1 cellular context compared by ENCODE assay signal in the genomic region with DNA sequence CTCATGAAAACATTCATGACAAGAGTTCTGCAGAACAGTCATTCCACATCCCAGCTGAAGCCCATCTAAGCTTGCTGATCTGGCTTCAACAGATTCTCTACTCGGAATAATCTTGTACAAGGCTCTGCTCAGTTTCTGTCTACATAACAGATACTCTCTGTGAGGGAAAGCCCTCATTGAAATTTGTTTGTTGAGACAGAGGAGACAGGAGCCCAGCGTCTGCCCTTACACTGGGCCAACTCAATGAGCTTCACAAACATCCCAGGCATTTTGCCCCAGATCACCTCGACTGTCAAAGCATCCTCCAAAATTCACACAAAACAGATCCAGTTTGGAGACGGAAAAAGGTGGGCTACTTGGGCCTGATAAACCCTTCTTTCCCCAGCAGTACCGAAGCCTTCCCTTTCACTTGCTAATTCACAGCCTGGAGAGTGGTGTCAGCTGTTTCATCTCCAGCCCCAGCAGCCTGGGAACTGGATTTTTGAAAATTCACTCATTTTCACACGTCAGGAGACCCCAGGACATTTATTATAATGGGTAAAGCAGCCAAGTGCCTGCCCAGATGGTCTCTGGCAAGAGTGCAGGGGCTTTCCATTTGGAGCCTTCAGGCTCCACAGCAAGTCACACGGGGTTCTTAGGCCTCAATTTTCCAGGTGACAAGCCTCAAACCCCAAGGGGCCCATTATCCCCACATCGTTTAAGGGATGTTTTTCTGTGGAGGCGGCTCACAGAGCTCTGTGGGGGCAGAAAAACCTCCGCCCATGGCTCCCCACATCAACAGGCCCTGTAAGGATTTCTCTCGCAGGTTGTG.
TF ChIP-seq lines count a peak whose summit lies in the region.

No MANE protein-coding gene starts in this region.

TF ChIP-seq in GM12878, 131 proteins besides CTCF, POLR2A, EP300 and RAD21:
- peak; percentile 24 to 35; a peak in 1 of 4 replicates for TF ChIP-seq BHLHE40 (IDR thresholded peaks at IDR 0.05; ENCODE audit: borderline replicate concordance in 1 of 2, low read depth in 2 of 2, low read length in 1 of 2)
- no peak for TF ChIP-seq ESRRA (IDR thresholded peaks at IDR 0.05; ENCODE audit: low read length)
- peak; percentile 76 for TF ChIP-seq MTA2 (IDR thresholded peaks at IDR 0.05; ENCODE audit: low read depth)
- TF ChIP-seq, protein P1, sequence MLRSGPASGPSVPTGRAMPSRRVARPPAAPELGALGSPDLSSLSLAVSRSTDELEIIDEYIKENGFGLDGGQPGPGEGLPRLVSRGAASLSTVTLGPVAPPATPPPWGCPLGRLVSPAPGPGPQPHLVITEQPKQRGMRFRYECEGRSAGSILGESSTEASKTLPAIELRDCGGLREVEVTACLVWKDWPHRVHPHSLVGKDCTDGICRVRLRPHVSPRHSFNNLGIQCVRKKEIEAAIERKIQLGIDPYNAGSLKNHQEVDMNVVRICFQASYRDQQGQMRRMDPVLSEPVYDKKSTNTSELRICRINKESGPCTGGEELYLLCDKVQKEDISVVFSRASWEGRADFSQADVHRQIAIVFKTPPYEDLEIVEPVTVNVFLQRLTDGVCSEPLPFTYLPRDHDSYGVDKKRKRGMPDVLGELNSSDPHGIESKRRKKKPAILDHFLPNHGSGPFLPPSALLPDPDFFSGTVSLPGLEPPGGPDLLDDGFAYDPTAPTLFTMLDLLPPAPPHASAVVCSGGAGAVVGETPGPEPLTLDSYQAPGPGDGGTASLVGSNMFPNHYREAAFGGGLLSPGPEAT (IDR thresholded peaks at IDR 0.05; ENCODE audit: low read depth): peak; percentile 90
- TF ChIP-seq SRF (IDR thresholded peaks at IDR 0.05; ENCODE audit: low read depth in 2 of 2, low read length in 2 of 2): no peak
- no peak for TF ChIP-seq TAF1 (IDR thresholded peaks at IDR 0.05; ENCODE audit: borderline replicate concordance, low read depth, low read length)
- TF ChIP-seq, protein P2, sequence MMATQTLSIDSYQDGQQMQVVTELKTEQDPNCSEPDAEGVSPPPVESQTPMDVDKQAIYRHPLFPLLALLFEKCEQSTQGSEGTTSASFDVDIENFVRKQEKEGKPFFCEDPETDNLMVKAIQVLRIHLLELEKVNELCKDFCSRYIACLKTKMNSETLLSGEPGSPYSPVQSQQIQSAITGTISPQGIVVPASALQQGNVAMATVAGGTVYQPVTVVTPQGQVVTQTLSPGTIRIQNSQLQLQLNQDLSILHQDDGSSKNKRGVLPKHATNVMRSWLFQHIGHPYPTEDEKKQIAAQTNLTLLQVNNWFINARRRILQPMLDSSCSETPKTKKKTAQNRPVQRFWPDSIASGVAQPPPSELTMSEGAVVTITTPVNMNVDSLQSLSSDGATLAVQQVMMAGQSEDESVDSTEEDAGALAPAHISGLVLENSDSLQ (IDR thresholded peaks at IDR 0.05): no peak
- no peak for TF ChIP-seq SREBF2 (IDR thresholded peaks at IDR 0.05; ENCODE audit: low read length)
- peak; percentile 86 for TF ChIP-seq IKZF1 (conservative IDR thresholded peaks at IDR 0.05)
- peak; percentile 64; the same call in 1 of the 2 replicates for TF ChIP-seq BCL11A (IDR thresholded peaks at IDR 0.05; ENCODE audit: low read depth, low read length)
- TF ChIP-seq STAT3 (IDR thresholded peaks at IDR 0.05; ENCODE audit: low read depth, low read length): no peak
- no peak for TF ChIP-seq YY1 (IDR thresholded peaks at IDR 0.05; ENCODE audit: low read depth, low read length)
- TF ChIP-seq ZNF274 (IDR thresholded peaks at IDR 0.05; ENCODE audit: insufficient read depth, insufficient read length): no peak
- peak; percentile 72 to 79; a peak in 3 of 4 replicates for TF ChIP-seq IKZF2 (IDR thresholded peaks at IDR 0.05)
- TF ChIP-seq MEF2B (IDR thresholded peaks at IDR 0.05; ENCODE audit: partially characterized antibody, poor library complexity, severe bottlenecking): peak; percentile 97
- no peak for TF ChIP-seq SP1 (IDR thresholded peaks at IDR 0.05; ENCODE audit: low read depth, low read length)
- TF ChIP-seq DPF2 (IDR thresholded peaks at IDR 0.05): 0 out of 2 replicates have a peak, but pooled peaks have one; percentile 49
- peak; percentile 27; the same call in 1 of the 2 replicates for TF ChIP-seq TCF12 (IDR thresholded peaks at IDR 0.05; ENCODE audit: low read depth, low read length)
- no peak for TF ChIP-seq IRF4 (IDR thresholded peaks at IDR 0.05; ENCODE audit: low read depth, low read length)
- TF ChIP-seq, protein P3, sequence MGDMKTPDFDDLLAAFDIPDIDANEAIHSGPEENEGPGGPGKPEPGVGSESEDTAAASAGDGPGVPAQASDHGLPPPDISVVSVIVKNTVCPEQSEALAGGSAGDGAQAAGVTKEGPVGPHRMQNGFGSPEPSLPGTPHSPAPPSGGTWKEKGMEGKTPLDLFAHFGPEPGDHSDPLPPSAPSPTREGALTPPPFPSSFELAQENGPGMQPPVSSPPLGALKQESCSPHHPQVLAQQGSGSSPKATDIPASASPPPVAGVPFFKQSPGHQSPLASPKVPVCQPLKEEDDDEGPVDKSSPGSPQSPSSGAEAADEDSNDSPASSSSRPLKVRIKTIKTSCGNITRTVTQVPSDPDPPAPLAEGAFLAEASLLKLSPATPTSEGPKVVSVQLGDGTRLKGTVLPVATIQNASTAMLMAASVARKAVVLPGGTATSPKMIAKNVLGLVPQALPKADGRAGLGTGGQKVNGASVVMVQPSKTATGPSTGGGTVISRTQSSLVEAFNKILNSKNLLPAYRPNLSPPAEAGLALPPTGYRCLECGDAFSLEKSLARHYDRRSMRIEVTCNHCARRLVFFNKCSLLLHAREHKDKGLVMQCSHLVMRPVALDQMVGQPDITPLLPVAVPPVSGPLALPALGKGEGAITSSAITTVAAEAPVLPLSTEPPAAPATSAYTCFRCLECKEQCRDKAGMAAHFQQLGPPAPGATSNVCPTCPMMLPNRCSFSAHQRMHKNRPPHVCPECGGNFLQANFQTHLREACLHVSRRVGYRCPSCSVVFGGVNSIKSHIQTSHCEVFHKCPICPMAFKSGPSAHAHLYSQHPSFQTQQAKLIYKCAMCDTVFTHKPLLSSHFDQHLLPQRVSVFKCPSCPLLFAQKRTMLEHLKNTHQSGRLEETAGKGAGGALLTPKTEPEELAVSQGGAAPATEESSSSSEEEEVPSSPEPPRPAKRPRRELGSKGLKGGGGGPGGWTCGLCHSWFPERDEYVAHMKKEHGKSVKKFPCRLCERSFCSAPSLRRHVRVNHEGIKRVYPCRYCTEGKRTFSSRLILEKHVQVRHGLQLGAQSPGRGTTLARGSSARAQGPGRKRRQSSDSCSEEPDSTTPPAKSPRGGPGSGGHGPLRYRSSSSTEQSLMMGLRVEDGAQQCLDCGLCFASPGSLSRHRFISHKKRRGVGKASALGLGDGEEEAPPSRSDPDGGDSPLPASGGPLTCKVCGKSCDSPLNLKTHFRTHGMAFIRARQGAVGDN (IDR thresholded peaks at IDR 0.05): peak; percentile 47; the same call in 1 of the 2 replicates
- TF ChIP-seq RUNX3 (IDR thresholded peaks at IDR 0.05; ENCODE audit: low read length): peak; percentile 28; the same call in 1 of the 2 replicates
- no peak for TF ChIP-seq ZNF24 (IDR thresholded peaks at IDR 0.05)
- TF ChIP-seq POLR2AphosphoS5 (IDR thresholded peaks at IDR 0.05; ENCODE audit: low read length): peak; percentile 23; the same call in 1 of the 2 replicates
- no peak for TF ChIP-seq JUNB (IDR thresholded peaks at IDR 0.05)
- peak; percentile 13; the same call in 1 of the 3 replicates for TF ChIP-seq POU2F2 (IDR thresholded peaks at IDR 0.05; ENCODE audit: borderline replicate concordance, low read depth, low read length)
- 0 out of 2 replicates have a peak, but pooled peaks have one; percentile 28 for TF ChIP-seq CHD2 (IDR thresholded peaks at IDR 0.05; ENCODE audit: borderline replicate concordance, low read depth, low read length)
- TF ChIP-seq, protein P4, sequence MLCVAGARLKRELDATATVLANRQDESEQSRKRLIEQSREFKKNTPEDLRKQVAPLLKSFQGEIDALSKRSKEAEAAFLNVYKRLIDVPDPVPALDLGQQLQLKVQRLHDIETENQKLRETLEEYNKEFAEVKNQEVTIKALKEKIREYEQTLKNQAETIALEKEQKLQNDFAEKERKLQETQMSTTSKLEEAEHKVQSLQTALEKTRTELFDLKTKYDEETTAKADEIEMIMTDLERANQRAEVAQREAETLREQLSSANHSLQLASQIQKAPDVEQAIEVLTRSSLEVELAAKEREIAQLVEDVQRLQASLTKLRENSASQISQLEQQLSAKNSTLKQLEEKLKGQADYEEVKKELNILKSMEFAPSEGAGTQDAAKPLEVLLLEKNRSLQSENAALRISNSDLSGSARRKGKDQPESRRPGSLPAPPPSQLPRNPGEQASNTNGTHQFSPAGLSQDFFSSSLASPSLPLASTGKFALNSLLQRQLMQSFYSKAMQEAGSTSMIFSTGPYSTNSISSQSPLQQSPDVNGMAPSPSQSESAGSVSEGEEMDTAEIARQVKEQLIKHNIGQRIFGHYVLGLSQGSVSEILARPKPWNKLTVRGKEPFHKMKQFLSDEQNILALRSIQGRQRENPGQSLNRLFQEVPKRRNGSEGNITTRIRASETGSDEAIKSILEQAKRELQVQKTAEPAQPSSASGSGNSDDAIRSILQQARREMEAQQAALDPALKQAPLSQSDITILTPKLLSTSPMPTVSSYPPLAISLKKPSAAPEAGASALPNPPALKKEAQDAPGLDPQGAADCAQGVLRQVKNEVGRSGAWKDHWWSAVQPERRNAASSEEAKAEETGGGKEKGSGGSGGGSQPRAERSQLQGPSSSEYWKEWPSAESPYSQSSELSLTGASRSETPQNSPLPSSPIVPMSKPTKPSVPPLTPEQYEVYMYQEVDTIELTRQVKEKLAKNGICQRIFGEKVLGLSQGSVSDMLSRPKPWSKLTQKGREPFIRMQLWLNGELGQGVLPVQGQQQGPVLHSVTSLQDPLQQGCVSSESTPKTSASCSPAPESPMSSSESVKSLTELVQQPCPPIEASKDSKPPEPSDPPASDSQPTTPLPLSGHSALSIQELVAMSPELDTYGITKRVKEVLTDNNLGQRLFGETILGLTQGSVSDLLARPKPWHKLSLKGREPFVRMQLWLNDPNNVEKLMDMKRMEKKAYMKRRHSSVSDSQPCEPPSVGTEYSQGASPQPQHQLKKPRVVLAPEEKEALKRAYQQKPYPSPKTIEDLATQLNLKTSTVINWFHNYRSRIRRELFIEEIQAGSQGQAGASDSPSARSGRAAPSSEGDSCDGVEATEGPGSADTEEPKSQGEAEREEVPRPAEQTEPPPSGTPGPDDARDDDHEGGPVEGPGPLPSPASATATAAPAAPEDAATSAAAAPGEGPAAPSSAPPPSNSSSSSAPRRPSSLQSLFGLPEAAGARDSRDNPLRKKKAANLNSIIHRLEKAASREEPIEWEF (IDR thresholded peaks at IDR 0.05; ENCODE audit: insufficient replicate concordance, low read depth, low read length): peak; percentile 81
- no peak for TF ChIP-seq CREM (IDR thresholded peaks at IDR 0.05; ENCODE audit: low read depth)
- TF ChIP-seq, protein P5, sequence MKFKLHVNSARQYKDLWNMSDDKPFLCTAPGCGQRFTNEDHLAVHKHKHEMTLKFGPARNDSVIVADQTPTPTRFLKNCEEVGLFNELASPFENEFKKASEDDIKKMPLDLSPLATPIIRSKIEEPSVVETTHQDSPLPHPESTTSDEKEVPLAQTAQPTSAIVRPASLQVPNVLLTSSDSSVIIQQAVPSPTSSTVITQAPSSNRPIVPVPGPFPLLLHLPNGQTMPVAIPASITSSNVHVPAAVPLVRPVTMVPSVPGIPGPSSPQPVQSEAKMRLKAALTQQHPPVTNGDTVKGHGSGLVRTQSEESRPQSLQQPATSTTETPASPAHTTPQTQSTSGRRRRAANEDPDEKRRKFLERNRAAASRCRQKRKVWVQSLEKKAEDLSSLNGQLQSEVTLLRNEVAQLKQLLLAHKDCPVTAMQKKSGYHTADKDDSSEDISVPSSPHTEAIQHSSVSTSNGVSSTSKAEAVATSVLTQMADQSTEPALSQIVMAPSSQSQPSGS (IDR thresholded peaks at IDR 0.05; ENCODE audit: low read length): peak; percentile 67
- TF ChIP-seq, protein P6, sequence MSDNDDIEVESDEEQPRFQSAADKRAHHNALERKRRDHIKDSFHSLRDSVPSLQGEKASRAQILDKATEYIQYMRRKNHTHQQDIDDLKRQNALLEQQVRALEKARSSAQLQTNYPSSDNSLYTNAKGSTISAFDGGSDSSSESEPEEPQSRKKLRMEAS (IDR thresholded peaks at IDR 0.05; ENCODE audit: low read depth, low read length): no peak
- TF ChIP-seq RELA (IDR thresholded peaks at IDR 0.05; ENCODE audit: borderline replicate concordance, partially characterized antibody): peak; percentile 29
- TF ChIP-seq NR2C2 (IDR thresholded peaks at IDR 0.05; ENCODE audit: borderline replicate concordance, control insufficient read depth, insufficient read length, low read depth): no peak
- TF ChIP-seq, protein P7, sequence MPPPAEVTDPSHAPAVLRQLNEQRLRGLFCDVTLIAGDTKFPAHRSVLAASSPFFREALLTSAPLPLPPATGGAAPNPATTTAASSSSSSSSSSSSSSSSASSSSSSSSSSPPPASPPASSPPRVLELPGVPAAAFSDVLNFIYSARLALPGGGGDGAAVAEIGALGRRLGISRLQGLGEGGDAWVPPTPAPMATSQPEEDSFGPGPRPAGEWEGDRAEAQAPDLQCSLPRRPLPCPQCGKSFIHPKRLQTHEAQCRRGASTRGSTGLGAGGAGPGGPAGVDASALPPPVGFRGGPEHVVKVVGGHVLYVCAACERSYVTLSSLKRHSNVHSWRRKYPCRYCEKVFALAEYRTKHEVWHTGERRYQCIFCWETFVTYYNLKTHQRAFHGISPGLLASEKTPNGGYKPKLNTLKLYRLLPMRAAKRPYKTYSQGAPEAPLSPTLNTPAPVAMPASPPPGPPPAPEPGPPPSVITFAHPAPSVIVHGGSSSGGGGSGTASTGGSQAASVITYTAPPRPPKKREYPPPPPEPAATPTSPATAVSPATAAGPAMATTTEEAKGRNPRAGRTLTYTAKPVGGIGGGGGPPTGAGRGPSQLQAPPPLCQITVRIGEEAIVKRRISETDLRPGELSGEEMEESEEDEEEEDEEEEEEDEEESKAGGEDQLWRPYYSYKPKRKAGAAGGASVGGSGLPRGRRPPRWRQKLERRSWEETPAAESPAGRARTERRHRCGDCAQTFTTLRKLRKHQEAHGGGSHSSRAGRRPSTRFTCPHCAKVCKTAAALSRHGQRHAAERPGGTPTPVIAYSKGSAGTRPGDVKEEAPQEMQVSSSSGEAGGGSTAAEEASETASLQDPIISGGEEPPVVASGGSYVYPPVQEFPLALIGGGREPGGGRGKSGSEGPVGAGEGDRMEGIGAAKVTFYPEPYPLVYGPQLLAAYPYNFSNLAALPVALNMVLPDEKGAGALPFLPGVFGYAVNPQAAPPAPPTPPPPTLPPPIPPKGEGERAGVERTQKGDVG (CRISPR knock-in tag; IDR thresholded peaks at IDR 0.05): no peak
TF ChIP-seq in GM12878: peak in this region for 17.
